9 cellular contexts compared by ENCODE assay signal in the genomic region with DNA sequence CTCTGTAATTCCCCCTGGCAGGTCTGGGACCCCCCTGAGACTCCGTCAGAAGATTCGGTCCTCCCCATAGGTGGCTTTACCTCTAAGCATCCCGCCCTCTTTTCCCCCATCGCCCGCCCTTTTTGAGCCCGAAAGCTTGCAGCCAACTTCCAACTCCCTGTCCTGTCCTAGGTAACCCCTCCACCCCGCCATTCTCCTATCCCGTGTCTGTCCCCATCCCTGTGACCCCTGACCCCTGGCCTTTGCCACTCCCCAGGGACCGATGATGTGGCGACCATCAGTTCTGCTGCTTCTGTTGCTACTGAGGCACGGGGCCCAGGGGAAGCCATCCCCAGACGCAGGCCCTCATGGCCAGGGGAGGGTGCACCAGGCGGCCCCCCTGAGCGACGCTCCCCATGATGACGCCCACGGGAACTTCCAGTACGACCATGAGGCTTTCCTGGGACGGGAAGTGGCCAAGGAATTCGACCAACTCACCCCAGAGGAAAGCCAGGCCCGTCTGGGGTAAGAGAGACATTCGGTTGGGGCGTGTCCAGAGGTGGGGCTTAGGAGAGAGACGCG. TPM values are rescaled to one million over a fixed set of nuclear protein-coding genes. Genes with fewer than 3 reads are reported as not detected.
DNase-seq lines count a peak whose midpoint lies in the region; ATAC-seq, FAIRE-seq and TF ChIP-seq lines count a peak whose summit lies in the region.
"Had no signal": no experiment of that assay in that cellular context is flagged by ENCODE, and none has a peak within 500 bp of the region (broad histone marks: within the 10 kb centered on the region; RNA-seq: fewer than 3 reads in every experiment).

No MANE protein-coding gene starts in this region.

- intact Hi-C loops in dorsolateral prefrontal cortex (cut with DNase I), result no loop called here
- intact Hi-C loops in Caco-2 (cut with micrococcal nuclease; ENCODE audit: unreplicated experiment), result no loop called here

- H3K36me3 ChIP-seq in HUES48 (ENCODE audit: control insufficient read depth, insufficient read depth, low read length) (peaks cover 16% of the 10 kb centered on the region; the same call in 1 of the 2 replicates), mucosa of stomach (ENCODE audit: control insufficient read depth, insufficient read depth, low read length) (no peaks in the 10 kb centered on the region), Caco-2 (ENCODE audit: control insufficient read depth, insufficient read depth, low read length) (peaks cover 4% of the 10 kb centered on the region)

- H3K4me3 Mint-ChIP-seq in Caco-2 (ENCODE audit: unreplicated experiment), result no peak overlapping the region

- peaks cover 4% of the 10 kb centered on the region for H3K4me1 Mint-ChIP-seq in Caco-2 (ENCODE audit: low read depth, unreplicated experiment)

- peak overlapping the region; percentile 39; the same call in 2 of the 3 replicates for H3K4me3 ChIP-seq in A549
- H3K4me3 ChIP-seq in HUES48 (ENCODE audit: low read depth, low read length), result peak overlapping the region; percentile 54; the same call in 1 of the 2 replicates
- H3K4me3 ChIP-seq in dorsolateral prefrontal cortex, result peak overlapping the region; percentile 24 to 69 (median 52)
- no peak overlapping the region for H3K4me3 ChIP-seq in mucosa of stomach (ENCODE audit: low read length)
- no peak overlapping the region for H3K4me3 ChIP-seq in Caco-2 (ENCODE audit: low read depth, low read length)

- peaks cover 39% of the 10 kb centered on the region for H3K36me3 Mint-ChIP-seq in Caco-2 (ENCODE audit: insufficient read depth, unreplicated experiment)

- H3K9me3 Mint-ChIP-seq in Caco-2 (ENCODE audit: unreplicated experiment), result no peaks in the 10 kb centered on the region

- DNase-seq in A549 (ENCODE audit: low read depth in 1 of 2, low spot score in 1 of 2) (no peak), dorsolateral prefrontal cortex (no peak), HT-29 (ENCODE audit: low spot score) (no peak), Caco-2 (no peak)
- DNase-seq in stimulated activated CD4-positive, alpha-beta T cell treated with anti-CD3 and anti-CD28 coated beads, Interleukin-4, amount 100 ng/mL, for 1 hour, result no peak

- H3K27me3 ChIP-seq in HUES48 (ENCODE audit: control insufficient read depth, insufficient read depth, low read length) (no peaks in the 10 kb centered on the region), dorsolateral prefrontal cortex (no peaks in the 10 kb centered on the region), mucosa of stomach (ENCODE audit: control insufficient read depth, insufficient read depth, low read length) (no peaks in the 10 kb centered on the region), Caco-2 (replicated peaks; ENCODE audit: control insufficient read depth, insufficient read depth, low read length) (no peaks in the 10 kb centered on the region)

- WGBS in A549 (ENCODE audit: missing lambda C conversion rate), result 78% methylated on average over 23 of the region's 25 CpGs

- no TSS peak for BruUV-seq in Caco-2 (replicated peaks; lab: Mats Ljungman, UMichigan)

- no peak overlapping the region for H3K9ac ChIP-seq in HUES48 (ENCODE audit: low read depth, low read length)
- peak overlapping the region; percentile 47 for H3K9ac ChIP-seq in mucosa of stomach (ENCODE audit: low read length)

- TF ChIP-seq RAD21 in A549 (conservative IDR thresholded peaks at IDR 0.05 in 1 of 2, IDR thresholded peaks at IDR 0.05 in 1 of 2), result no peak

- POLR2A ChIA-PET in A549 (lab: Yijun Ruan, JAX), result interaction anchor here (1.0 kb wide), 1 partner anchor 36 kb away, joined by 4 read pairs; no protein-coding TSS in a partner anchor
- POLR2A ChIA-PET in Caco-2 (lab: Charles Lee), result no interaction called here

- TF ChIP-seq EP300 in A549 (IDR thresholded peaks at IDR 0.05), result no peak

- H3K27ac ChIP-seq in A549 (peak overlapping the region in 1 of 2 experiments; percentile 62; a peak in 2 of 6 replicates), HUES48 (ENCODE audit: low read depth, low read length) (no peak overlapping the region), dorsolateral prefrontal cortex (peak overlapping the region in 4 of 59 donors; percentile 23 to 57 (median 45))

- no peak overlapping the region for H3K27ac Mint-ChIP-seq in Caco-2 (ENCODE audit: unreplicated experiment)

- CTCF ChIA-PET in A549 (lab: Yijun Ruan, JAX) (interaction anchor here (0.6 to 2.3 kb wide), 7 partner anchors 9 to 51 kb away, joined by 3 to 17 read pairs (median 5); no protein-coding TSS in a partner anchor), Caco-2 (lab: Charles Lee) (no interaction called here)

- no peak for FAIRE-seq in A549 (lab: Jason Lieb, UNC)
- FAIRE-seq: G401.6 had no signal

- no peak for TF ChIP-seq CTCF in A549 (IDR thresholded peaks at IDR 0.05)
- TF ChIP-seq CTCF in dorsolateral prefrontal cortex (IDR thresholded peaks at IDR 0.05 in 54 of 56, conservative IDR thresholded peaks at IDR 0.05 in 2 of 56; ENCODE audit: low read depth in 1 of 56, partially characterized antibody in 56 of 56), result no peak
- TF ChIP-seq CTCF in Caco-2 (IDR thresholded peaks at IDR 0.05; ENCODE audit: insufficient read depth in 1 of 2, low read depth in 1 of 2, low read length in 1 of 2, severe bottlenecking in 1 of 2, unreplicated experiment in 1 of 2), result no peak

- TF ChIP-seq POLR2A in A549 (IDR thresholded peaks at IDR 0.05; ENCODE audit: low read length), result no peak

- H3K9me3 ChIP-seq in A549 (no peaks in the 10 kb centered on the region), HUES48 (ENCODE audit: control insufficient read depth, insufficient read depth, low read length) (no peaks in the 10 kb centered on the region), mucosa of stomach (ENCODE audit: control insufficient read depth, low read length) (no peaks in the 10 kb centered on the region), Caco-2 (no peaks in the 10 kb centered on the region)

- H3K4me1 ChIP-seq in A549, result peaks cover 3% of the 10 kb centered on the region; the same call in 1 of the 3 replicates
- H3K4me1 ChIP-seq in HUES48 (ENCODE audit: control insufficient read depth, insufficient read depth, low read length), result no peaks in the 10 kb centered on the region
- H3K4me1 ChIP-seq in mucosa of stomach (ENCODE audit: control insufficient read depth, insufficient read depth, low read length), result peaks cover 7% of the 10 kb centered on the region
- H3K4me1 ChIP-seq in Caco-2, result no peaks in the 10 kb centered on the region

- no peaks in the 10 kb centered on the region for H3K27me3 Mint-ChIP-seq in Caco-2 (ENCODE audit: insufficient read depth, unreplicated experiment)

- ATAC-seq in A549, result no peak
- no peak for ATAC-seq in GM19463 (IDR thresholded peaks at IDR 0.05; ENCODE audit: unreplicated experiment)

- H3K4me2 ChIP-seq in A549, result peak overlapping the region; percentile 72

RNA-seq across cellular contexts. Expression of a gene that starts 0.5 kb away (rescaled TPM):
- polyA plus RNA-seq in A549 (2011; rRNA removed), result 0.31 and 0.41 TPM in 2 replicates
- polyA plus RNA-seq in A549 (2012; cell fraction: cytosol; rRNA removed), result 0.78 and 0.98 TPM in 2 replicates
- 5.4 and 5.7 TPM in 2 replicates for polyA plus RNA-seq in A549 (2012; cell fraction: nucleus; rRNA removed)
- 1.6 to 2.1 TPM (median 1.8 TPM) in 3 replicates for polyA plus RNA-seq in A549 (2017; fragmentation: RNase III; extraction: RNeasy Plus Mini Kit Qiagen cat#74134 plus additional on column Dnase treatment)
- polyA minus RNA-seq in A549 (2011; rRNA and poly(A)+ RNA removed), result not detected in 2 replicates
- total RNA-seq in dorsolateral prefrontal cortex, result 10 to 100 TPM in 49 of 120 experiments, 1 to 10 TPM in 71; 3.0 to 19.9 (median 9.2) TPM
- total RNA-seq in HT-29 (2014; rRNA removed; shearing (Covaris generic)), result 17.6 and 25.6 TPM in 2 replicates
- 6.6 and 7.0 TPM in 2 replicates for total RNA-seq in Caco-2 (2022)

RNA-seq across cellular contexts. Expression of a gene that starts 15.8 kb away (rescaled TPM):
- polyA plus RNA-seq in A549 (2011; rRNA removed), result 25.7 and 32.0 TPM in 2 replicates
- 20.4 and 28.0 TPM in 2 replicates for polyA plus RNA-seq in A549 (2012; cell fraction: cytosol; rRNA removed)
- 47.2 and 48.8 TPM in 2 replicates for polyA plus RNA-seq in A549 (2012; cell fraction: nucleus; rRNA removed)
- polyA plus RNA-seq in A549 (2017; fragmentation: RNase III; extraction: RNeasy Plus Mini Kit Qiagen cat#74134 plus additional on column Dnase treatment), result 20.0 to 28.4 TPM (median 28.4 TPM) in 3 replicates
- 23.9 and 24.7 TPM in 2 replicates for polyA minus RNA-seq in A549 (2011; rRNA and poly(A)+ RNA removed)
- 100 to 1,000 TPM in 1 of 120 experiments, 10 to 100 TPM in 119; 22.6 to 101 (median 43.4) TPM for total RNA-seq in dorsolateral prefrontal cortex
- 150 and 176 TPM in 2 replicates for total RNA-seq in HT-29 (2014; rRNA removed; shearing (Covaris generic))
- 135 and 136 TPM in 2 replicates for total RNA-seq in Caco-2 (2022)

RNA-seq across cellular contexts. Expression of a gene that starts 32.1 kb away (rescaled TPM):
- 2,624 and 3,014 TPM in 2 replicates for polyA plus RNA-seq in A549 (2011; rRNA removed)
- 5,125 and 7,098 TPM in 2 replicates for polyA plus RNA-seq in A549 (2012; cell fraction: cytosol; rRNA removed)
- 2,789 and 3,629 TPM in 2 replicates for polyA plus RNA-seq in A549 (2012; cell fraction: nucleus; rRNA removed)
- polyA plus RNA-seq in A549 (2017; fragmentation: RNase III; extraction: RNeasy Plus Mini Kit Qiagen cat#74134 plus additional on column Dnase treatment), result 3,721 to 3,877 TPM (median 3,793 TPM) in 3 replicates
- 1,828 and 2,481 TPM in 2 replicates for polyA minus RNA-seq in A549 (2011; rRNA and poly(A)+ RNA removed)
- total RNA-seq in dorsolateral prefrontal cortex, result 100 to 1,000 TPM; 410 to 765 (median 576) TPM
- total RNA-seq in HT-29 (2014; rRNA removed; shearing (Covaris generic)), result 5,724 and 5,984 TPM in 2 replicates
- total RNA-seq in Caco-2 (2022), result 2,065 and 2,191 TPM in 2 replicates

RNA-seq across cellular contexts. Expression of a gene that starts 40.9 kb away (rescaled TPM):
- 5,391 and 5,410 TPM in 2 replicates for polyA plus RNA-seq in A549 (2011; rRNA removed)
- polyA plus RNA-seq in A549 (2012; cell fraction: cytosol; rRNA removed), result 6,169 and 7,252 TPM in 2 replicates
- polyA plus RNA-seq in A549 (2012; cell fraction: nucleus; rRNA removed), result 3,653 and 3,684 TPM in 2 replicates
- 3,383 to 3,595 TPM (median 3,438 TPM) in 3 replicates for polyA plus RNA-seq in A549 (2017; fragmentation: RNase III; extraction: RNeasy Plus Mini Kit Qiagen cat#74134 plus additional on column Dnase treatment)
- polyA minus RNA-seq in A549 (2011; rRNA and poly(A)+ RNA removed), result 1,893 and 2,022 TPM in 2 replicates
- total RNA-seq in dorsolateral prefrontal cortex, result 1,000 to 10,000 TPM in 7 of 120 experiments, 100 to 1,000 TPM in 113; 564 to 1,173 (median 771) TPM
- total RNA-seq in HT-29 (2014; rRNA removed; shearing (Covaris generic)), result 7,406 and 7,983 TPM in 2 replicates
- total RNA-seq in Caco-2 (2022), result 2,726 and 2,880 TPM in 2 replicates

RNA-seq across cellular contexts. Expression of a gene that starts 52.1 kb away (rescaled TPM):
- polyA plus RNA-seq in A549 (2011; rRNA removed) (49.0 and 52.5 TPM in 2 replicates), A549 (2017; fragmentation: RNase III; extraction: RNeasy Plus Mini Kit Qiagen cat#74134 plus additional on column Dnase treatment) (98.0 to 105 TPM (median 101 TPM) in 3 replicates)
- 187 and 189 TPM in 2 replicates for polyA plus RNA-seq in A549 (2012; cell fraction: cytosol; rRNA removed)
- polyA plus RNA-seq in A549 (2012; cell fraction: nucleus; rRNA removed), result 179 and 276 TPM in 2 replicates
- 67.2 and 78.2 TPM in 2 replicates for polyA minus RNA-seq in A549 (2011; rRNA and poly(A)+ RNA removed)
- total RNA-seq in dorsolateral prefrontal cortex (10 to 100 TPM; 39.0 to 64.8 (median 49.4) TPM), Caco-2 (2022) (74.7 and 77.7 TPM in 2 replicates)
- total RNA-seq in HT-29 (2014; rRNA removed; shearing (Covaris generic)), result 247 and 262 TPM in 2 replicates

Comparison
In these comparisons a context has a peak if more than half of its experiments do, and no peak if none do; other contexts are left out.
1. H3K4me3 ChIP-seq: peak in A549 (single experiment), HUES48 (single experiment) and dorsolateral prefrontal cortex (59 of 59); none in mucosa of stomach (single experiment) and Caco-2 (single experiment).